Comparison of ENCODE assay signal across 1 cellular context in genomic region chr17:49677933-49678847, GRCh38.
A peak's percentile ranks its signal among the peaks of the same experiment; 100 is the strongest.
TF ChIP-seq lines count a peak whose summit lies in the region.

TSS of gene SPOP (minus strand) at chr17:49678097. CDS start at chr17:49622810, 55,287 bp downstream.

TF ChIP-seq in HepG2, 621 proteins besides CTCF, POLR2A, EP300 and RAD21 (continued from another document and continues in another):
- peak; percentile 95 for TF ChIP-seq ZBTB34 (CRISPR knock-in tag; IDR thresholded peaks at IDR 0.05)
- TF ChIP-seq ZNF572 (CRISPR knock-in tag; IDR thresholded peaks at IDR 0.05), result peak; percentile 69; the same call in 1 of the 2 replicates
- no peak for TF ChIP-seq ZBTB46 (CRISPR knock-in tag; IDR thresholded peaks at IDR 0.05; ENCODE audit: borderline replicate concordance)
- peak; percentile 99 for TF ChIP-seq TARDBP (CRISPR knock-in tag; IDR thresholded peaks at IDR 0.05)
- TF ChIP-seq ZSCAN22 (CRISPR knock-in tag; IDR thresholded peaks at IDR 0.05), result peak; percentile 85; the same call in 1 of the 2 replicates
- TF ChIP-seq ZNF430 (CRISPR knock-in tag; IDR thresholded peaks at IDR 0.05), result peak; percentile 98
- TF ChIP-seq IRF9 (CRISPR knock-in tag; IDR thresholded peaks at IDR 0.05; ENCODE audit: borderline replicate concordance), result peak; percentile 99
- no peak for TF ChIP-seq TBL1XR1 (IDR thresholded peaks at IDR 0.05; ENCODE audit: borderline replicate concordance, low read length, partially characterized antibody)
- no peak for TF ChIP-seq USF2 (IDR thresholded peaks at IDR 0.05; ENCODE audit: low read depth, low read length)
- no peak; the same call in 1 of the 2 replicates for TF ChIP-seq USF2 (CRISPR knock-in tag; IDR thresholded peaks at IDR 0.05; ENCODE audit: borderline replicate concordance)
- peak; percentile 96 for TF ChIP-seq HOXA9 (CRISPR knock-in tag; IDR thresholded peaks at IDR 0.05; ENCODE audit: borderline replicate concordance)
- TF ChIP-seq GTF3A (CRISPR knock-in tag; conservative IDR thresholded peaks at IDR 0.05), result no peak
- peak; percentile 96; the same call in 1 of the 2 replicates for TF ChIP-seq ZSCAN30 (CRISPR knock-in tag; IDR thresholded peaks at IDR 0.05)
- TF ChIP-seq NR1H2 (CRISPR knock-in tag; IDR thresholded peaks at IDR 0.05; ENCODE audit: borderline replicate concordance, low read depth), result peak; percentile 80; the same call in 1 of the 2 replicates
- peak; percentile 97 for TF ChIP-seq ERF (CRISPR knock-in tag; IDR thresholded peaks at IDR 0.05)
- peak; percentile 95; the same call in 1 of the 2 replicates for TF ChIP-seq ZNF740 (CRISPR knock-in tag; IDR thresholded peaks at IDR 0.05)
- no peak for TF ChIP-seq ZFP62 (CRISPR knock-in tag; IDR thresholded peaks at IDR 0.05)
- TF ChIP-seq U2AF2 (IDR thresholded peaks at IDR 0.05; ENCODE audit: low read depth, low read length), result no peak
- TF ChIP-seq KLF6 (CRISPR knock-in tag; IDR thresholded peaks at IDR 0.05), result peak; percentile 97
- peak; percentile 76 for TF ChIP-seq POLR2AphosphoS5 (IDR thresholded peaks at IDR 0.05; ENCODE audit: low read depth, low read length)
- peak; percentile 86 for TF ChIP-seq POGZ (CRISPR knock-in tag; IDR thresholded peaks at IDR 0.05)
- TF ChIP-seq SMAD1 (CRISPR knock-in tag; IDR thresholded peaks at IDR 0.05; ENCODE audit: borderline replicate concordance, low read depth), result peak; percentile 92; the same call in 1 of the 2 replicates
- TF ChIP-seq CHCHD3 (CRISPR knock-in tag; IDR thresholded peaks at IDR 0.05), result peak; percentile 85; the same call in 1 of the 2 replicates
- peak; percentile 99 for TF ChIP-seq YEATS2 (CRISPR knock-in tag; IDR thresholded peaks at IDR 0.05; ENCODE audit: borderline replicate concordance)
- TF ChIP-seq ZBTB3 (CRISPR knock-in tag; IDR thresholded peaks at IDR 0.05; ENCODE audit: borderline replicate concordance, low read depth), result peak; percentile 95
- TF ChIP-seq SKI (IDR thresholded peaks at IDR 0.05; ENCODE audit: partially characterized antibody), result no peak
- TF ChIP-seq SALL1 (CRISPR knock-in tag; IDR thresholded peaks at IDR 0.05), result peak; percentile 99
- TF ChIP-seq XRCC5 (optimal IDR thresholded peaks at IDR 0.05; ENCODE audit: low read length), result peak; percentile 87
- TF ChIP-seq ZNF224 (CRISPR knock-in tag; IDR thresholded peaks at IDR 0.05), result peak; percentile 88; the same call in 1 of the 2 replicates
- no peak for TF ChIP-seq ATAD3A (CRISPR knock-in tag; IDR thresholded peaks at IDR 0.05)
- peak; percentile 95 for TF ChIP-seq ZNF891 (CRISPR knock-in tag; IDR thresholded peaks at IDR 0.05)
- TF ChIP-seq KLF9 (CRISPR knock-in tag; IDR thresholded peaks at IDR 0.05; ENCODE audit: low read depth), result peak; percentile 97
- no peak for TF ChIP-seq ZFP36 (IDR thresholded peaks at IDR 0.05; ENCODE audit: borderline replicate concordance, low read depth, low read length, partially characterized antibody)
- TF ChIP-seq ZNF451 (CRISPR knock-in tag; IDR thresholded peaks at IDR 0.05), result peak; percentile 94
- TF ChIP-seq ZNF703 (CRISPR knock-in tag; IDR thresholded peaks at IDR 0.05; ENCODE audit: borderline replicate concordance), result no peak
- TF ChIP-seq ZNF75D (CRISPR knock-in tag; IDR thresholded peaks at IDR 0.05; ENCODE audit: borderline replicate concordance), result peak; percentile 96; the same call in 1 of the 2 replicates
- peak; percentile 50; the same call in 1 of the 2 replicates for TF ChIP-seq ZNF609 (CRISPR knock-in tag; IDR thresholded peaks at IDR 0.05; ENCODE audit: borderline replicate concordance)
- TF ChIP-seq TAF15 (IDR thresholded peaks at IDR 0.05; ENCODE audit: low read depth, low read length, poor library complexity, severe bottlenecking), result no peak
- TF ChIP-seq TEAD3 (CRISPR knock-in tag; optimal IDR thresholded peaks at IDR 0.05; ENCODE audit: borderline replicate concordance), result peak; percentile 90
- peak; percentile 99 for TF ChIP-seq ZNF256 (CRISPR knock-in tag; conservative IDR thresholded peaks at IDR 0.05)
- no peak for TF ChIP-seq CCAR2 (optimal IDR thresholded peaks at IDR 0.05; ENCODE audit: low read depth, low read length)
- no peak; the same call in 1 of the 2 replicates for TF ChIP-seq ZNF652 (CRISPR knock-in tag; IDR thresholded peaks at IDR 0.05; ENCODE audit: borderline replicate concordance, low read depth)
- TF ChIP-seq ZFP1 (CRISPR knock-in tag; IDR thresholded peaks at IDR 0.05), result peak; percentile 90
- TF ChIP-seq PLSCR1 (CRISPR knock-in tag; IDR thresholded peaks at IDR 0.05; ENCODE audit: borderline replicate concordance), result peak; percentile 97; the same call in 1 of the 2 replicates
- TF ChIP-seq CREBL2 (CRISPR knock-in tag; IDR thresholded peaks at IDR 0.05; ENCODE audit: borderline replicate concordance), result peak; percentile 93
- TF ChIP-seq NFRKB (IDR thresholded peaks at IDR 0.05), result no peak
- no peak; the same call in 1 of the 2 replicates for TF ChIP-seq STAT5B (CRISPR knock-in tag; IDR thresholded peaks at IDR 0.05)
- TF ChIP-seq SNRNP70 (IDR thresholded peaks at IDR 0.05; ENCODE audit: low read depth, low read length), result no peak
- peak; percentile 69; the same call in 1 of the 2 replicates for TF ChIP-seq ZBTB44 (CRISPR knock-in tag; IDR thresholded peaks at IDR 0.05)
- peak; percentile 98; the same call in 1 of the 2 replicates for TF ChIP-seq ZNF30 (CRISPR knock-in tag; IDR thresholded peaks at IDR 0.05)
- TF ChIP-seq CEBPG (CRISPR knock-in tag; IDR thresholded peaks at IDR 0.05), result peak; percentile 85
- TF ChIP-seq ZNF124 (CRISPR knock-in tag; IDR thresholded peaks at IDR 0.05), result peak; percentile 96
- TF ChIP-seq ARID3A (IDR thresholded peaks at IDR 0.05; ENCODE audit: low read depth, low read length), result peak; percentile 71
- peak; percentile 89 for TF ChIP-seq ZNF335 (CRISPR knock-in tag; IDR thresholded peaks at IDR 0.05)
- TF ChIP-seq PAWR (CRISPR knock-in tag; IDR thresholded peaks at IDR 0.05; ENCODE audit: borderline replicate concordance), result peak; percentile 33; the same call in 1 of the 2 replicates
